In the genomic region with DNA sequence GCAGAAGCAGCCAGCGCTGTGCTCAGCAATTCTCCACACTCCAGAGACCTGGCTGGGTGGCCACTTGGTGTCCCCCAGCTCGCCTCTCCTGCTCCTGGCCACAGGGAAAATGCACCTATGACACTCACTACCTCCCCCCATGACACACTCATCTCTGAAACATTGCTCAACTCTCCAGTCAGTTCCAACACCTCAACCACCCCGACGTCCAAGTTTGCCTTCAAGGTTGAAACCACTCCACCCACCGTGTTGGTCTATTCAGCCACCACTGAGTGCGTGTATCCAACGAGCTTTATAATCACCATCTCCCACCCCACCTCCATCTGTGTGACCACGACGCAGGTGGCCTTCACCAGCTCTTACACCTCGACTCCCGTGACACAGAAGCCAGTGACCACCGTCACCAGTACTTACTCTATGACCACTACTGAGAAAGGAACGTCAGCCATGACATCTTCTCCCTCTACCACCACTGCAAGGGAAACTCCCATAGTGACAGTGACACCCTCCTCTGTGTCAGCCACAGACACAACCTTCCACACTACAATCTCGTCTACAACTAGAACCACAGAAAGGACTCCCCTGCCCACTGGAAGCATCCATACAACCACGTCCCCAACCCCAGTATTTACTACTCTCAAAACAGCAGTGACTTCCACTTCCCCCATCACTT, we compare ENCODE assay signal across 1 cellular context.
TF ChIP-seq lines count a peak whose summit lies in the region.

No MANE protein-coding gene starts in this region.

TF ChIP-seq in HepG2, 621 proteins besides CTCF, POLR2A, EP300 and RAD21:
- TF ChIP-seq, protein P1, sequence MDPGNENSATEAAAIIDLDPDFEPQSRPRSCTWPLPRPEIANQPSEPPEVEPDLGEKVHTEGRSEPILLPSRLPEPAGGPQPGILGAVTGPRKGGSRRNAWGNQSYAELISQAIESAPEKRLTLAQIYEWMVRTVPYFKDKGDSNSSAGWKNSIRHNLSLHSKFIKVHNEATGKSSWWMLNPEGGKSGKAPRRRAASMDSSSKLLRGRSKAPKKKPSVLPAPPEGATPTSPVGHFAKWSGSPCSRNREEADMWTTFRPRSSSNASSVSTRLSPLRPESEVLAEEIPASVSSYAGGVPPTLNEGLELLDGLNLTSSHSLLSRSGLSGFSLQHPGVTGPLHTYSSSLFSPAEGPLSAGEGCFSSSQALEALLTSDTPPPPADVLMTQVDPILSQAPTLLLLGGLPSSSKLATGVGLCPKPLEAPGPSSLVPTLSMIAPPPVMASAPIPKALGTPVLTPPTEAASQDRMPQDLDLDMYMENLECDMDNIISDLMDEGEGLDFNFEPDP (CRISPR knock-in tag; conservative IDR thresholded peaks at IDR 0.05): no peak
- TF ChIP-seq CREB1 (IDR thresholded peaks at IDR 0.05): peak; percentile 18
- TF ChIP-seq CREB1 (CRISPR knock-in tag; IDR thresholded peaks at IDR 0.05): no peak
- no peak for TF ChIP-seq ZNF777 (CRISPR knock-in tag; IDR thresholded peaks at IDR 0.05)
- peak; percentile 86; the same call in 1 of the 2 replicates for TF ChIP-seq ZNF782 (CRISPR knock-in tag; IDR thresholded peaks at IDR 0.05; ENCODE audit: borderline replicate concordance)
- no peak for TF ChIP-seq AHR (CRISPR knock-in tag; IDR thresholded peaks at IDR 0.05)
- peak; percentile 5; the same call in 1 of the 2 replicates for TF ChIP-seq CEBPB (IDR thresholded peaks at IDR 0.05; ENCODE audit: borderline replicate concordance, low read depth, low read length)
- TF ChIP-seq, protein P2, sequence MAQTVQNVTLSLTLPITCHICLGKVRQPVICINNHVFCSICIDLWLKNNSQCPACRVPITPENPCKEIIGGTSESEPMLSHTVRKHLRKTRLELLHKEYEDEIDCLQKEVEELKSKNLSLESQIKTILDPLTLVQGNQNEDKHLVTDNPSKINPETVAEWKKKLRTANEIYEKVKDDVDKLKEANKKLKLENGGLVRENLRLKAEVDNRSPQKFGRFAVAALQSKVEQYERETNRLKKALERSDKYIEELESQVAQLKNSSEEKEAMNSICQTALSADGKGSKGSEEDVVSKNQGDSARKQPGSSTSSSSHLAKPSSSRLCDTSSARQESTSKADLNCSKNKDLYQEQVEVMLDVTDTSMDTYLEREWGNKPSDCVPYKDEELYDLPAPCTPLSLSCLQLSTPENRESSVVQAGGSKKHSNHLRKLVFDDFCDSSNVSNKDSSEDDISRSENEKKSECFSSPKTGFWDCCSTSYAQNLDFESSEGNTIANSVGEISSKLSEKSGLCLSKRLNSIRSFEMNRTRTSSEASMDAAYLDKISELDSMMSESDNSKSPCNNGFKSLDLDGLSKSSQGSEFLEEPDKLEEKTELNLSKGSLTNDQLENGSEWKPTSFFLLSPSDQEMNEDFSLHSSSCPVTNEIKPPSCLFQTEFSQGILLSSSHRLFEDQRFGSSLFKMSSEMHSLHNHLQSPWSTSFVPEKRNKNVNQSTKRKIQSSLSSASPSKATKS (CRISPR knock-in tag; IDR thresholded peaks at IDR 0.05): no peak
